Comparison of ENCODE assay signal across 19 cellular contexts in the genomic region with DNA sequence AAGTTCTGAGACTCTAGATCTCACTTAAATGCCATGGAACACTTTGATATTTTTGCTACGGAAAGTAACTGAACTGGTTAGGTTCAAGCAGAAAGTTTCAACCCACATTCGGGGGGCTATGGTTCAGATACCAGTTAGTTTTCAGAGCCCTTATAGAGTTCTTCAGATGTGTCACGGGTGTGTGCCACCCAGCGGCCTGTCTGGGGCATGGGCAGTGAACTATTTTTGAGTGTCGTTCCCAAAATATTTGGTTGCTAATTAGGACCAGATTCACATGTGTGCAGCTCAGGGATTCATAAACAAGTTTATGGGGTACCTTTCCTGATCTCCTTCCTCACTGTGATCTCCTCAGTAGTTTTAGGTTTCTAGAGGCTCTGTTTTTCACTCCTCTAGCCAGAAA.
A peak's percentile ranks its signal among the peaks of the same experiment; 100 is the strongest.
DNase-seq lines count a peak whose midpoint lies in the region; TF ChIP-seq lines count a peak whose summit lies in the region.
"Had no signal": no experiment of that assay in that cellular context is flagged by ENCODE, and none has a peak within 500 bp of the region (broad histone marks: within the 10 kb centered on the region; RNA-seq: fewer than 3 reads in every experiment).

No MANE protein-coding gene starts in this region.

- no peak overlapping the region for H3K9ac ChIP-seq in trophoblast cell (ENCODE audit: low read length)

- no peaks in the 10 kb centered on the region for H3K27me3 ChIP-seq in trophoblast cell (ENCODE audit: insufficient read depth, low read length)
- H3K27me3 ChIP-seq: stomach had no signal

- no peak overlapping the region for H2BK120ac ChIP-seq in trophoblast cell (ENCODE audit: insufficient read depth, low read length, poor library complexity)

- H3K4me3 Mint-ChIP-seq in chondrocyte (ENCODE audit: unreplicated experiment): no peak overlapping the region
- H3K4me3 Mint-ChIP-seq: activated B cell treated with CpG ODN at 0.5 μM for 24 hours; activated CD4-positive, alpha-beta memory T cell treated with anti-CD3 and anti-CD28 coated beads, Interleukin-2, amount 10 ng/mL, durations not matched to agents 7 days and 5 days; natural killer cell treated with Interleukin-12 subunit alpha and Interleukin-12 subunit beta and Interleukin-15 and Interleukin-18, amount 100 ng/mL, for 72 hours; type B pancreatic cell had no signal

- no peaks in the 10 kb centered on the region for H3K36me3 Mint-ChIP-seq in chondrocyte (ENCODE audit: low read depth)
- H3K36me3 Mint-ChIP-seq: type B pancreatic cell had no signal

- no peaks in the 10 kb centered on the region for H3K79me1 ChIP-seq in trophoblast cell (ENCODE audit: low read length)

- no peaks in the 10 kb centered on the region for H3K36me3 ChIP-seq in trophoblast cell (ENCODE audit: control insufficient read depth in 1 of 2, insufficient read depth in 2 of 2, low read length in 2 of 2)
- H3K36me3 ChIP-seq: SJCRH30, stomach had no signal

- H3K4ac ChIP-seq in trophoblast cell (ENCODE audit: low read depth, low read length): no peak overlapping the region

- no peak overlapping the region for H3K4me2 ChIP-seq in trophoblast cell (ENCODE audit: low read length)

- H3K27ac Mint-ChIP-seq in chondrocyte (ENCODE audit: unreplicated experiment): no peak overlapping the region
- H3K27ac Mint-ChIP-seq: activated B cell treated with CpG ODN at 0.5 μM for 24 hours; activated CD4-positive, alpha-beta memory T cell treated with anti-CD3 and anti-CD28 coated beads, Interleukin-2, amount 10 ng/mL, durations not matched to agents 7 days and 5 days; natural killer cell treated with Interleukin-12 subunit alpha and Interleukin-12 subunit beta and Interleukin-15 and Interleukin-18, amount 100 ng/mL, for 72 hours; type B pancreatic cell had no signal

- no peak overlapping the region for H3K23ac ChIP-seq in trophoblast cell (ENCODE audit: low read length)

- no peak overlapping the region for H2AFZ ChIP-seq in trophoblast cell (ENCODE audit: insufficient read depth, low read length, poor library complexity)

- no peaks in the 10 kb centered on the region for H3K4me1 ChIP-seq in trophoblast cell (ENCODE audit: control insufficient read depth in 1 of 2, insufficient read depth in 2 of 2, low read length in 2 of 2)
- H3K4me1 ChIP-seq: SJCRH30, stomach had no signal

- no peak overlapping the region for H2BK5ac ChIP-seq in trophoblast cell (ENCODE audit: low read depth, low read length, poor library complexity)

- H3K9me3 ChIP-seq in trophoblast cell (ENCODE audit: insufficient read depth, low read depth, low read length): no peaks in the 10 kb centered on the region
- H3K9me3 ChIP-seq: SJCRH30, stomach had no signal

- no peak overlapping the region for H2AK5ac ChIP-seq in trophoblast cell (ENCODE audit: low read length)

- no peaks in the 10 kb centered on the region for H3K4me1 Mint-ChIP-seq in chondrocyte (ENCODE audit: low read depth)
- H3K4me1 Mint-ChIP-seq: activated B cell treated with CpG ODN at 0.5 μM for 24 hours; activated CD4-positive, alpha-beta memory T cell treated with anti-CD3 and anti-CD28 coated beads, Interleukin-2, amount 10 ng/mL, durations not matched to agents 7 days and 5 days had no signal

- peaks cover 12% of the 10 kb centered on the region for H3K27me3 Mint-ChIP-seq in chondrocyte (ENCODE audit: low read depth)
- H3K27me3 Mint-ChIP-seq: activated CD4-positive, alpha-beta memory T cell treated with anti-CD3 and anti-CD28 coated beads, Interleukin-2, amount 10 ng/mL, durations not matched to agents 7 days and 5 days; type B pancreatic cell had no signal

- DNase-seq in GM03348 (ENCODE audit: low spot score): peak; percentile 60
- no peak for DNase-seq in chondrocyte (ENCODE audit: low spot score)
- no peak for DNase-seq in retinal pigment epithelial cell (ENCODE audit: low read depth)
- no peak for DNase-seq in KG1 (lab: John Stamatoyannopoulos, UW)
- DNase-seq in effector CD8-positive, alpha-beta T cell (lab: John Stamatoyannopoulos, UW): no peak
- no peak for DNase-seq in trophoblast cell
- DNase-seq: activated B cell treated with CpG ODN at 0.5 μM for 24 hours; activated CD4-positive, alpha-beta memory T cell treated with anti-CD3 and anti-CD28 coated beads, Interleukin-2, amount 10 ng/mL, durations not matched to agents 7 days and 5 days; activated naive CD4-positive, alpha-beta T cell treated with Interleukin-2 at 50 U/mL for 16 hours; aorta; cerebellar nuclear complex; NCI-H2171; stimulated activated CD4-positive, alpha-beta T cell treated with anti-CD3 and anti-CD28 coated beads, Interleukin-2, amount 100 ng/mL, for 48 hours; stomach; T-helper 2 cell had no signal

- H3K79me2 ChIP-seq in trophoblast cell (ENCODE audit: control insufficient read depth, insufficient read depth, low read length, poor library complexity): no peaks in the 10 kb centered on the region

- H4K91ac ChIP-seq in trophoblast cell (ENCODE audit: low read depth, low read length): no peak overlapping the region

- 0 out of 2 replicates have a peak, but pooled peaks have one; percentile 17 for TF ChIP-seq CTCF in LNCAP (IDR thresholded peaks at IDR 0.05)
- peak; percentile 67 for TF ChIP-seq CTCF in chondrocyte (IDR thresholded peaks at IDR 0.05)
- TF ChIP-seq CTCF in retinal pigment epithelial cell (conservative IDR thresholded peaks at IDR 0.05; ENCODE audit: low read depth, low read length): peak; percentile 7

- no peak overlapping the region for H3K27ac ChIP-seq in trophoblast cell (ENCODE audit: low read depth, low read length)
- H3K27ac ChIP-seq: SJCRH30, stomach had no signal

- no peak overlapping the region for H4K12ac ChIP-seq in trophoblast cell (ENCODE audit: low read depth, low read length)

- H3K4me3 ChIP-seq in retinal pigment epithelial cell (ENCODE audit: low read length) (no peak overlapping the region), trophoblast cell (ENCODE audit: low read depth, low read length) (no peak overlapping the region)
- H3K4me3 ChIP-seq: SJCRH30, stomach had no signal

- no peaks in the 10 kb centered on the region for H3K9me3 Mint-ChIP-seq in chondrocyte (ENCODE audit: low read depth)
- H3K9me3 Mint-ChIP-seq: activated B cell treated with CpG ODN at 0.5 μM for 24 hours; activated CD4-positive, alpha-beta memory T cell treated with anti-CD3 and anti-CD28 coated beads, Interleukin-2, amount 10 ng/mL, durations not matched to agents 7 days and 5 days; natural killer cell treated with Interleukin-12 subunit alpha and Interleukin-12 subunit beta and Interleukin-15 and Interleukin-18, amount 100 ng/mL, for 72 hours; type B pancreatic cell had no signal

- no peak overlapping the region for H3K14ac ChIP-seq in trophoblast cell (ENCODE audit: low read length)

- H4K8ac ChIP-seq in trophoblast cell (ENCODE audit: low read depth, low read length): no peak overlapping the region

- no peak overlapping the region for H3K18ac ChIP-seq in trophoblast cell (ENCODE audit: low read length)

- no peak overlapping the region for H2BK12ac ChIP-seq in trophoblast cell (ENCODE audit: low read length)

- no CpG with 5 or more reads among the region's 5 CpGs for WGBS in trophoblast cell (ENCODE audit: extremely low coverage, insufficient coverage, insufficient read length)

Comparison
In these comparisons a context has a peak if more than half of its experiments do, and no peak if none do; other contexts are left out.
1. CTCF ChIP-seq: peak in every context shown above with its lines; median percentile 67 in chondrocyte; 17 in LNCAP; 7 in retinal pigment epithelial cell.